11 cellular contexts compared by ENCODE assay signal in genomic region chr11:46116007-46116711, GRCh38. TPM values are rescaled to one million over a fixed set of nuclear protein-coding genes. Genes with fewer than 3 reads are reported as not detected.
DNase-seq lines count a peak whose midpoint lies in the region; ATAC-seq and TF ChIP-seq lines count a peak whose summit lies in the region.
"Had no signal": no experiment of that assay in that cellular context is flagged by ENCODE, and none has a peak within 500 bp of the region (broad histone marks: within the 10 kb centered on the region; RNA-seq: fewer than 3 reads in every experiment).

No MANE protein-coding gene starts in this region.

- TF ChIP-seq CTCF in nephron (IDR thresholded peaks at IDR 0.05; ENCODE audit: unreplicated experiment in 3 of 3) = no peak

- H3K27me3 Mint-ChIP-seq in CD4-positive, CD25-positive, alpha-beta regulatory T cell = peaks cover 13% of the 10 kb centered on the region
- H3K27me3 Mint-ChIP-seq in nephron (ENCODE audit: low read depth) = no peaks in the 10 kb centered on the region

- no peaks in the 10 kb centered on the region for H3K27me3 ChIP-seq in CD4-positive, CD25-positive, alpha-beta regulatory T cell (ENCODE audit: control insufficient read depth, insufficient read depth, low read length)
- no peaks in the 10 kb centered on the region for H3K27me3 ChIP-seq in GM23248 (replicated peaks; ENCODE audit: insufficient read depth)

- no peak for ATAC-seq in CD4-positive, CD25-positive, alpha-beta regulatory T cell (ENCODE audit: low read depth in 2 of 2)
- peak in 1 of 2 donors; percentile 30 for ATAC-seq in activated naive CD4-positive, alpha-beta T cell treated with anti-CD3 and anti-CD28 coated beads, Interleukin-2, amount 50 U/mL, for 72 hours
- ATAC-seq in GM19035 (IDR thresholded peaks at IDR 0.05; ENCODE audit: unreplicated experiment) = no peak
- ATAC-seq: sciatic nerve had no signal

- H3F3A ChIP-seq in GM23248 (ENCODE audit: insufficient read depth) = peaks cover 13% of the 10 kb centered on the region

- H3K36me3 Mint-ChIP-seq in CD4-positive, CD25-positive, alpha-beta regulatory T cell = no peaks in the 10 kb centered on the region
- H3K36me3 Mint-ChIP-seq in activated naive CD4-positive, alpha-beta T cell treated with anti-CD3 and anti-CD28 coated beads, Interleukin-2, amount 50 U/mL, for 72 hours = peaks cover 7 to 12% of the 10 kb centered on the region in 2 donors
- H3K36me3 Mint-ChIP-seq in nephron (ENCODE audit: low read depth) = no peaks in the 10 kb centered on the region

- WGBS in GM23248 (ENCODE audit: low coverage in 1 of 2, low lambda C conversion rate in 2 of 2, missing lambda C conversion rate in 2 of 2), 2 experiments = 51 to 56% methylated on average over 3 of the region's 3 CpGs

- peak overlapping the region; percentile 80 to 94 (median 90) for H3K27ac Mint-ChIP-seq in CD4-positive, CD25-positive, alpha-beta regulatory T cell
- peak overlapping the region; percentile 7 to 81 for H3K27ac Mint-ChIP-seq in activated naive CD4-positive, alpha-beta T cell treated with anti-CD3 and anti-CD28 coated beads, Interleukin-2, amount 50 U/mL, for 72 hours
- peak overlapping the region; percentile 37 to 75 (median 39) for H3K27ac Mint-ChIP-seq in nephron

- peaks cover 0 to 2% (median 0%) of the 10 kb centered on the region in 7 donors for H3K9me3 Mint-ChIP-seq in CD4-positive, CD25-positive, alpha-beta regulatory T cell
- no peaks in the 10 kb centered on the region for H3K9me3 Mint-ChIP-seq in activated naive CD4-positive, alpha-beta T cell treated with anti-CD3 and anti-CD28 coated beads, Interleukin-2, amount 50 U/mL, for 72 hours
- no peaks in the 10 kb centered on the region for H3K9me3 Mint-ChIP-seq in nephron

- H3K27ac ChIP-seq in CD4-positive, CD25-positive, alpha-beta regulatory T cell (ENCODE audit: insufficient read depth, low read length, poor library complexity, severe bottlenecking) = peak overlapping the region; percentile 84
- no peak overlapping the region for H3K27ac ChIP-seq in GM23248

- H3K4me1 ChIP-seq in CD4-positive, CD25-positive, alpha-beta regulatory T cell (ENCODE audit: control insufficient read depth, insufficient read depth, low read length, poor library complexity, severe bottlenecking) = peaks cover 57% of the 10 kb centered on the region
- H3K4me1 ChIP-seq in GM23248 (ENCODE audit: insufficient read depth) = peaks cover 37% of the 10 kb centered on the region

- no peak for DNase-seq in CD4-positive, CD25-positive, alpha-beta regulatory T cell
- DNase-seq in GM23248 (no peak), NCI-H2196 (lab: John Stamatoyannopoulos, UW; ENCODE audit: unreplicated experiment) (no peak), T-helper 9 cell (no peak)
- no peak for DNase-seq in activated naive CD4-positive, alpha-beta T cell treated with anti-CD3 and anti-CD28 coated beads, Interleukin-2, amount 50 U/mL, for 72 hours (ENCODE audit: low spot score in 2 of 2)
- DNase-seq: anterior cingulate cortex, midbrain, Right ventricle myocardium superior had no signal

- no peaks in the 10 kb centered on the region for H3K36me3 ChIP-seq in CD4-positive, CD25-positive, alpha-beta regulatory T cell (ENCODE audit: control insufficient read depth, insufficient read depth, low read length)
- H3K36me3 ChIP-seq in GM23248 (ENCODE audit: low read depth) = no peaks in the 10 kb centered on the region

- peaks cover 43 to 74% (median 55%) of the 10 kb centered on the region in 4 donors for H3K4me1 Mint-ChIP-seq in CD4-positive, CD25-positive, alpha-beta regulatory T cell
- H3K4me1 Mint-ChIP-seq in nephron = peaks cover 60% of the 10 kb centered on the region

- H4K20me1 ChIP-seq in GM23248 (ENCODE audit: insufficient read depth) = peaks cover 13% of the 10 kb centered on the region; the same call in 1 of the 2 replicates

- no peaks in the 10 kb centered on the region for H3K9me2 ChIP-seq in GM23248 (ENCODE audit: insufficient read depth)

- H3K4me3 Mint-ChIP-seq in CD4-positive, CD25-positive, alpha-beta regulatory T cell = peak overlapping the region; percentile 55 to 98 (median 96)
- peak overlapping the region; percentile 18 to 69 (median 58) for H3K4me3 Mint-ChIP-seq in nephron

- H3K79me2 ChIP-seq in GM23248 (ENCODE audit: insufficient read depth) = peaks cover 85% of the 10 kb centered on the region

- H3K4me3 ChIP-seq in CD4-positive, CD25-positive, alpha-beta regulatory T cell (ENCODE audit: low read depth, low read length) = peak overlapping the region; percentile 92
- H3K4me3 ChIP-seq in GM23248 = peak overlapping the region; percentile 83; the same call in 1 of the 2 replicates

- no peaks in the 10 kb centered on the region for H3K9me3 ChIP-seq in CD4-positive, CD25-positive, alpha-beta regulatory T cell (ENCODE audit: control insufficient read depth in 2 of 2, low read length in 2 of 2)
- no peaks in the 10 kb centered on the region for H3K9me3 ChIP-seq in GM23248 (ENCODE audit: low read depth)

- in situ Hi-C loops in GM23248 (cut with MboI) = no loop called here

- H3K9ac ChIP-seq in GM23248 = peak overlapping the region; percentile 13

- peak overlapping the region; percentile 48 for H3K4me2 ChIP-seq in GM23248 (ENCODE audit: unreplicated experiment)

- no peak overlapping the region for H2AFZ ChIP-seq in GM23248

RNA-seq across cellular contexts. Expression of gene PHF21A, which starts 5.1 kb away (rescaled TPM):
- 111 TPM for total RNA-seq in CD4-positive, CD25-positive, alpha-beta regulatory T cell
- polyA plus RNA-seq in CD4-positive, CD25-positive, alpha-beta regulatory T cell = 10 to 100 TPM in 1 of 4 donors, 1 to 10 TPM in 3; 6.0 to 11.3 (median 7.8) TPM
- 11.2 and 11.8 TPM in 2 replicates for total RNA-seq in GM23248 (2014; rRNA removed; shearing (Covaris generic))
- polyA plus RNA-seq in GM23248 (2016; fragmentation: Nextera tagmentation; extraction: Ambion mirVana) = 17.0 and 22.3 TPM in 2 replicates
- 10 to 100 TPM; 53.0 to 54.6 TPM for total RNA-seq in activated naive CD4-positive, alpha-beta T cell treated with anti-CD3 and anti-CD28 coated beads, Interleukin-2, amount 50 U/mL, for 72 hours

Comparison
In these comparisons a context has a peak if more than half of its experiments do, and no peak if none do; other contexts are left out.
1. H3K27ac Mint-ChIP-seq: peak in every context shown above with its lines; median percentile 90 in CD4-positive, CD25-positive, alpha-beta regulatory T cell; 44 in activated naive CD4-positive, alpha-beta T cell treated with anti-CD3 and anti-CD28 coated beads, Interleukin-2, amount 50 U/mL, for 72 hours; 39 in nephron.